37 cellular contexts compared by ENCODE assay signal in the genomic region with DNA sequence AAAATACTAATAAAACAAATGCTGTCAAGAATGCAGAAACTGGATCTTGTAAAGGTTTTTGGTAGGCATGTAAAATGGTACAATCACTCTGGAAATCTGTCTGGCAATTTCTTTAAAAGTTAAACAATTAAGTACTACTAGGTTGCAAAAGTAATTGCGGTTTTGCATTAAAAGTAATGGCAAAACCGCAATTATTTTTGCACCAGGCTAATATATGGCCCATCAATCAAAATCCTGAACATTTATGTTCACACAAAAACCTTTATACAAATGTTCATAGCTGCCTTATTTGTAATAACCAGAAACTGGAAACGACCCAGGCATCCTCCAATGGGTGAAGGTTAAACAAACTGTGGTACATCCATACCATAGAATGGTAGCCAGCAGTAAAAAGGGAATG. TPM values are rescaled to one million over a fixed set of nuclear protein-coding genes. Genes with fewer than 3 reads are reported as not detected.
"Had no signal": no experiment of that assay in that cellular context is flagged by ENCODE, and none has a peak within 500 bp of the region (broad histone marks: within the 10 kb centered on the region; RNA-seq: fewer than 3 reads in every experiment).

No MANE protein-coding gene starts in this region.

- H3K27ac ChIP-seq: adrenal gland, ascending aorta, body of pancreas, brain microvascular endothelial cell, breast epithelium, cardiac muscle cell had no signal

- H3K9me3 ChIP-seq: adrenal gland, ascending aorta, body of pancreas, breast epithelium had no signal

- H3K36me3 ChIP-seq: adrenal gland, ascending aorta, brain microvascular endothelial cell, breast epithelium, cardiac muscle cell had no signal

- FAIRE-seq: astrocyte, bronchial epithelial cell, colon had no signal

- H3K27me3 ChIP-seq: ascending aorta, body of pancreas, brain microvascular endothelial cell, breast epithelium, cardiac muscle cell had no signal

- ATAC-seq: activated naive CD4-positive, alpha-beta T cell treated with anti-CD3 and anti-CD28 coated beads, Interleukin-2, amount 50 U/mL, for 72 hours; activated naive CD8-positive, alpha-beta T cell treated with anti-CD3 and anti-CD28 coated beads, Interleukin-2, amount 50 U/mL, for 24 hours; activated T-cell treated with anti-CD3 and anti-CD28 coated beads, Interleukin-2, amount 50 U/mL, for 4 hours; activated T-cell treated with anti-CD3 and anti-CD28 coated beads, Interleukin-2, amount 50 U/mL, for 72 hours; activated T-helper 17 cell treated with anti-CD3 and anti-CD28 coated beads, Interleukin-2, amount 50 U/mL, for 72 hours; body of pancreas had no signal

- DNase-seq: activated effector memory CD4-positive, alpha-beta T cell treated with anti-CD3 and anti-CD28 coated beads, Interleukin-2, amount 50 U/mL, for 16 hours; activated effector memory CD4-positive, alpha-beta T cell treated with Interleukin-2 at 50 U/mL for 16 hours; activated gamma-delta T cell; activated gamma-delta T cell treated with Interleukin-2 at 50 U/mL for 16 hours; activated naive CD4-positive, alpha-beta T cell; activated naive CD4-positive, alpha-beta T cell treated with anti-CD3 and anti-CD28 coated beads for 36 hours; activated naive CD4-positive, alpha-beta T cell treated with anti-CD3 and anti-CD28 coated beads, Interleukin-2, amount 10 ng/mL, durations not matched to agents 7 days and 5 days; activated naive CD4-positive, alpha-beta T cell treated with anti-CD3 and anti-CD28 coated beads, Interleukin-2, amount 50 U/mL, for 16 hours; activated naive CD4-positive, alpha-beta T cell treated with Interleukin-2 at 50 U/mL for 16 hours; activated naive CD8-positive, alpha-beta T cell treated with anti-CD3 and anti-CD28 coated beads for 36 hours; activated naive CD8-positive, alpha-beta T cell treated with anti-CD3 and anti-CD28 coated beads, Interleukin-2, amount 10 ng/mL, durations not matched to agents 7 days and 5 days; activated naive CD8-positive, alpha-beta T cell treated with anti-CD3 and anti-CD28 coated beads, Interleukin-2, amount 50 U/mL, for 24 hours; activated T-cell treated with anti-CD3 and anti-CD28 coated beads, Interleukin-2, amount 50 U/mL, for 4 hours; activated T-cell treated with anti-CD3 and anti-CD28 coated beads, Interleukin-2, amount 50 U/mL, for 48 hours; activated T-cell treated with anti-CD3 and anti-CD28 coated beads, Interleukin-2, amount 50 U/mL, for 72 hours; adrenal gland; amniotic stem cell; amygdala; anterior cingulate cortex; aorta; body of pancreas; brain microvascular endothelial cell; caudate nucleus; central memory CD4-positive, alpha-beta T cell; cerebellar nuclear complex had no signal

- H3K4me3 ChIP-seq: adrenal gland, ascending aorta, body of pancreas, breast epithelium, cardiac muscle cell had no signal

- H3K4me1 ChIP-seq: adrenal gland, ascending aorta, body of pancreas, breast epithelium had no signal

RNA-seq across cellular contexts. Expression of gene MRGPRX2, which starts 31.8 kb away (rescaled TPM):
- total RNA-seq: activated naive CD4-positive, alpha-beta T cell treated with anti-CD3 and anti-CD28 coated beads for 36 hours; activated naive CD8-positive, alpha-beta T cell treated with anti-CD3 and anti-CD28 coated beads, Interleukin-2, amount 10 ng/mL, durations not matched to agents 7 days and 5 days; activated T-cell treated with anti-CD3 and anti-CD28 coated beads, Interleukin-2, amount 50 U/mL, for 4 hours; activated T-helper 2 cell treated with anti-CD3 and anti-CD28 coated beads, Interferon-gamma antibody, Interleukin-2, Interleukin-4, amounts not matched to agents 10 μg/mL and 5 μg/mL and 100 μg/mL, durations not matched to agents 14 hours and 24 hours and 36 hours; adrenal gland; aorta; ascending aorta; astrocyte; body of pancreas; bronchial epithelial cell; cardiac muscle cell; cardiac septum; cerebellum; chondrocyte had no signal
- polyA plus RNA-seq: adrenal gland, aorta, cardiac muscle cell had no signal
